1 cellular context compared by ENCODE assay signal in the genomic region with DNA sequence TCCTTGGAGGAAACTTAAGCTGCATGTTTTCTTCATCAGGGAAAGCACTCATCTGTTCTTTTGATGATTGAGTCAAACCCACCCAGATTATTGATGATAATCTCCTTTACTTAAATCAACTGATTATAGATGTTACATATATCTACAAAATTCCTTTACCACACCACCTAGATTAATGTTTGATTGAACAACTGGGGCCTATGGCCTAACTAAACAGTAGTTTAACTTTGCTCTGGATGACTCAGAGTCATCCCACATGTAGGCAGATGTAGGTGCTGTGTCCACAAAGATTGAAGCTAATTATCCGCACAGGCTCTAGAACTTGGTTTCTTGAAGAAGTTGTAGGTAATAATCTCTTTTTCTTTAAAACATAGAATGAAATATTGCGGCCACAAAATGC.
TF ChIP-seq lines count a peak whose summit lies in the region.

No MANE protein-coding gene starts in this region.

TF ChIP-seq in GM23338, 12 proteins besides CTCF, POLR2A, EP300 and RAD21 (continued from another document):
- TF ChIP-seq, protein P1, sequence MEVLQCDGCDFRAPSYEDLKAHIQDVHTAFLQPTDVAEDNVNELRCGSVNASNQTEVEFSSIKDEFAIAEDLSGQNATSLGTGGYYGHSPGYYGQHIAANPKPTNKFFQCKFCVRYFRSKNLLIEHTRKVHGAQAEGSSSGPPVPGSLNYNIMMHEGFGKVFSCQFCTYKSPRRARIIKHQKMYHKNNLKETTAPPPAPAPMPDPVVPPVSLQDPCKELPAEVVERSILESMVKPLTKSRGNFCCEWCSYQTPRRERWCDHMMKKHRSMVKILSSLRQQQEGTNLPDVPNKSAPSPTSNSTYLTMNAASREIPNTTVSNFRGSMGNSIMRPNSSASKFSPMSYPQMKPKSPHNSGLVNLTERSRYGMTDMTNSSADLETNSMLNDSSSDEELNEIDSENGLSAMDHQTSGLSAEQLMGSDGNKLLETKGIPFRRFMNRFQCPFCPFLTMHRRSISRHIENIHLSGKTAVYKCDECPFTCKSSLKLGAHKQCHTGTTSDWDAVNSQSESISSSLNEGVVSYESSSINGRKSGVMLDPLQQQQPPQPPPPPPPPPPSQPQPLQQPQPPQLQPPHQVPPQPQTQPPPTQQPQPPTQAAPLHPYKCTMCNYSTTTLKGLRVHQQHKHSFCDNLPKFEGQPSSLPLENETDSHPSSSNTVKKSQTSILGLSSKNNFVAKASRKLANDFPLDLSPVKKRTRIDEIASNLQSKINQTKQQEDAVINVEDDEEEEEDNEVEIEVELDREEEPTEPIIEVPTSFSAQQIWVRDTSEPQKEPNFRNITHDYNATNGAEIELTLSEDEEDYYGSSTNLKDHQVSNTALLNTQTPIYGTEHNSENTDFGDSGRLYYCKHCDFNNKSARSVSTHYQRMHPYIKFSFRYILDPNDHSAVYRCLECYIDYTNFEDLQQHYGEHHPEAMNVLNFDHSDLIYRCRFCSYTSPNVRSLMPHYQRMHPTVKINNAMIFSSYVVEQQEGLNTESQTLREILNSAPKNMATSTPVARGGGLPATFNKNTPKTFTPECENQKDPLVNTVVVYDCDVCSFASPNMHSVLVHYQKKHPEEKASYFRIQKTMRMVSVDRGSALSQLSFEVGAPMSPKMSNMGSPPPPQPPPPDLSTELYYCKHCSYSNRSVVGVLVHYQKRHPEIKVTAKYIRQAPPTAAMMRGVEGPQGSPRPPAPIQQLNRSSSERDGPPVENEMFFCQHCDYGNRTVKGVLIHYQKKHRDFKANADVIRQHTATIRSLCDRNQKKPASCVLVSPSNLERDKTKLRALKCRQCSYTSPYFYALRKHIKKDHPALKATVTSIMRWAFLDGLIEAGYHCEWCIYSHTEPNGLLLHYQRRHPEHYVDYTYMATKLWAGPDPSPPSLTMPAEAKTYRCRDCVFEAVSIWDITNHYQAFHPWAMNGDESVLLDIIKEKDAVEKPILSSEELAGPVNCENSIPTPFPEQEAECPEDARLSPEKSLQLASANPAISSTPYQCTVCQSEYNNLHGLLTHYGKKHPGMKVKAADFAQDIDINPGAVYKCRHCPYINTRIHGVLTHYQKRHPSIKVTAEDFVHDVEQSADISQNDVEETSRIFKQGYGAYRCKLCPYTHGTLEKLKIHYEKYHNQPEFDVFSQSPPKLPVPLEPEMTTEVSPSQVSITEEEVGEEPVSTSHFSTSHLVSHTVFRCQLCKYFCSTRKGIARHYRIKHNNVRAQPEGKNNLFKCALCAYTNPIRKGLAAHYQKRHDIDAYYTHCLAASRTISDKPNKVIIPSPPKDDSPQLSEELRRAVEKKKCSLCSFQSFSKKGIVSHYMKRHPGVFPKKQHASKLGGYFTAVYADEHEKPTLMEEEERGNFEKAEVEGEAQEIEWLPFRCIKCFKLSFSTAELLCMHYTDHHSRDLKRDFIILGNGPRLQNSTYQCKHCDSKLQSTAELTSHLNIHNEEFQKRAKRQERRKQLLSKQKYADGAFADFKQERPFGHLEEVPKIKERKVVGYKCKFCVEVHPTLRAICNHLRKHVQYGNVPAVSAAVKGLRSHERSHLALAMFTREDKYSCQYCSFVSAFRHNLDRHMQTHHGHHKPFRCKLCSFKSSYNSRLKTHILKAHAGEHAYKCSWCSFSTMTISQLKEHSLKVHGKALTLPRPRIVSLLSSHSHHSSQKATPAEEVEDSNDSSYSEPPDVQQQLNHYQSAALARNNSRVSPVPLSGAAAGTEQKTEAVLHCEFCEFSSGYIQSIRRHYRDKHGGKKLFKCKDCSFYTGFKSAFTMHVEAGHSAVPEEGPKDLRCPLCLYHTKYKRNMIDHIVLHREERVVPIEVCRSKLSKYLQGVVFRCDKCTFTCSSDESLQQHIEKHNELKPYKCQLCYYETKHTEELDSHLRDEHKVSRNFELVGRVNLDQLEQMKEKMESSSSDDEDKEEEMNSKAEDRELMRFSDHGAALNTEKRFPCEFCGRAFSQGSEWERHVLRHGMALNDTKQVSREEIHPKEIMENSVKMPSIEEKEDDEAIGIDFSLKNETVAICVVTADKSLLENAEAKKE (CRISPR knock-in tag; IDR thresholded peaks at IDR 0.05) = no peak
- TF ChIP-seq, protein P2, sequence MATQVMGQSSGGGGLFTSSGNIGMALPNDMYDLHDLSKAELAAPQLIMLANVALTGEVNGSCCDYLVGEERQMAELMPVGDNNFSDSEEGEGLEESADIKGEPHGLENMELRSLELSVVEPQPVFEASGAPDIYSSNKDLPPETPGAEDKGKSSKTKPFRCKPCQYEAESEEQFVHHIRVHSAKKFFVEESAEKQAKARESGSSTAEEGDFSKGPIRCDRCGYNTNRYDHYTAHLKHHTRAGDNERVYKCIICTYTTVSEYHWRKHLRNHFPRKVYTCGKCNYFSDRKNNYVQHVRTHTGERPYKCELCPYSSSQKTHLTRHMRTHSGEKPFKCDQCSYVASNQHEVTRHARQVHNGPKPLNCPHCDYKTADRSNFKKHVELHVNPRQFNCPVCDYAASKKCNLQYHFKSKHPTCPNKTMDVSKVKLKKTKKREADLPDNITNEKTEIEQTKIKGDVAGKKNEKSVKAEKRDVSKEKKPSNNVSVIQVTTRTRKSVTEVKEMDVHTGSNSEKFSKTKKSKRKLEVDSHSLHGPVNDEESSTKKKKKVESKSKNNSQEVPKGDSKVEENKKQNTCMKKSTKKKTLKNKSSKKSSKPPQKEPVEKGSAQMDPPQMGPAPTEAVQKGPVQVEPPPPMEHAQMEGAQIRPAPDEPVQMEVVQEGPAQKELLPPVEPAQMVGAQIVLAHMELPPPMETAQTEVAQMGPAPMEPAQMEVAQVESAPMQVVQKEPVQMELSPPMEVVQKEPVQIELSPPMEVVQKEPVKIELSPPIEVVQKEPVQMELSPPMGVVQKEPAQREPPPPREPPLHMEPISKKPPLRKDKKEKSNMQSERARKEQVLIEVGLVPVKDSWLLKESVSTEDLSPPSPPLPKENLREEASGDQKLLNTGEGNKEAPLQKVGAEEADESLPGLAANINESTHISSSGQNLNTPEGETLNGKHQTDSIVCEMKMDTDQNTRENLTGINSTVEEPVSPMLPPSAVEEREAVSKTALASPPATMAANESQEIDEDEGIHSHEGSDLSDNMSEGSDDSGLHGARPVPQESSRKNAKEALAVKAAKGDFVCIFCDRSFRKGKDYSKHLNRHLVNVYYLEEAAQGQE (IDR thresholded peaks at IDR 0.05; ENCODE audit: unreplicated experiment) = no peak
- TF ChIP-seq ZNF331 (CRISPR knock-in tag; IDR thresholded peaks at IDR 0.05; ENCODE audit: low read depth) (no peak), ZNF114 (CRISPR knock-in tag; IDR thresholded peaks at IDR 0.05) (no peak), JUNB (IDR thresholded peaks at IDR 0.05; ENCODE audit: unreplicated experiment) (no peak), CREB1 (CRISPR knock-in tag; IDR thresholded peaks at IDR 0.05; ENCODE audit: low read depth) (no peak), POLR2AphosphoS5 (IDR thresholded peaks at IDR 0.05; ENCODE audit: low read depth) (no peak), EZH2 (IDR thresholded peaks at IDR 0.05; ENCODE audit: low read depth, unreplicated experiment) (no peak)
- TF ChIP-seq, protein P3, sequence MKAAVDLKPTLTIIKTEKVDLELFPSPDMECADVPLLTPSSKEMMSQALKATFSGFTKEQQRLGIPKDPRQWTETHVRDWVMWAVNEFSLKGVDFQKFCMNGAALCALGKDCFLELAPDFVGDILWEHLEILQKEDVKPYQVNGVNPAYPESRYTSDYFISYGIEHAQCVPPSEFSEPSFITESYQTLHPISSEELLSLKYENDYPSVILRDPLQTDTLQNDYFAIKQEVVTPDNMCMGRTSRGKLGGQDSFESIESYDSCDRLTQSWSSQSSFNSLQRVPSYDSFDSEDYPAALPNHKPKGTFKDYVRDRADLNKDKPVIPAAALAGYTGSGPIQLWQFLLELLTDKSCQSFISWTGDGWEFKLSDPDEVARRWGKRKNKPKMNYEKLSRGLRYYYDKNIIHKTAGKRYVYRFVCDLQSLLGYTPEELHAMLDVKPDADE (IDR thresholded peaks at IDR 0.05) = no peak
